ENCODE assay signal across 10 cellular contexts in the genomic region with DNA sequence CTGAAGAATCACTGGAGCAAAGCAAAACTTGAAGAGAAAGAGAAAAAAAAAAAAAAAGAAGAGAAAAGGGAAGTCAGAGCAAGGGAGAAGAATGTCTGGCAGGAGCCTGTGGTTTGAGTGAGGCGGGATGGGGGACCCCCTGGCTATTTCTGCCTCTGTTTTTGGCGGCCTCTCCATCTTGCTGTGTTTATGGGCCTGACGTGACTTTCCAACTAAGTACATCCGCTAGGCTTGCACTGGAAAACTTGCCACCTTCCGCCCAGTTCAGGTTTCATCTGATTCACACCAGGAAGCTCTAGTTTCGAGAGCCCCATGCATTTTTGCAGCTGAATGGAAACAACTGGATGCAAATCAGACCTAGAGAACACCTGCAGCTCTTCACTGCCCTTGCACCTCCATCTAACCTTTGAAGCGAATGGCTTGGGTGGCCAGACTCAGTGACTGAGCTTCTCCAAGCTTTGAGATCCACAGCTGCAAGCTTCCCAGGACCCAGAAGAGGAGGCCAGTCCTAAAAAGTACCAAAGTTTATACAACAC. TPM values are rescaled to one million over a fixed set of nuclear protein-coding genes. Genes with fewer than 3 reads are reported as not detected.
DNase-seq lines count a peak whose midpoint lies in the region; ATAC-seq, FAIRE-seq and TF ChIP-seq lines count a peak whose summit lies in the region.
"Had no signal": no experiment of that assay in that cellular context is flagged by ENCODE, and none has a peak within 500 bp of the region (broad histone marks: within the 10 kb centered on the region; RNA-seq: fewer than 3 reads in every experiment).

No MANE protein-coding gene starts in this region.

- peak overlapping the region; percentile 7; the same call in 1 of the 2 replicates for H3K18ac ChIP-seq in H1 (ENCODE audit: extremely low read depth, low read length)

- H3K14ac ChIP-seq in H1 (ENCODE audit: insufficient read length), result no peak overlapping the region

- peaks cover 14% of the 10 kb centered on the region for H3F3A ChIP-seq in DOHH2 (ENCODE audit: control insufficient read depth, insufficient read depth)

- no peak overlapping the region for H3K56ac ChIP-seq in H1 (replicated peaks; ENCODE audit: insufficient read length, low read depth, low read length)

- H2BK12ac ChIP-seq in H1 (ENCODE audit: low read depth, low read length), result peak overlapping the region; percentile 89; the same call in 1 of the 2 replicates

- no peak overlapping the region for H3K4ac ChIP-seq in H1 (replicated peaks; ENCODE audit: insufficient read length, low read depth, low read length)

- POLR2A ChIA-PET in H1 (lab: Charles Lee; ENCODE audit: partially characterized antibody), result interaction anchor here (1.2 kb wide), 1 partner anchor 48 kb away, joined by 3 read pairs; no protein-coding TSS in a partner anchor

- TF ChIP-seq RAD21 in H1 (IDR thresholded peaks at IDR 0.05 in 1 of 2, conservative IDR thresholded peaks at IDR 0.05 in 1 of 2; ENCODE audit: low read depth in 2 of 2, low read length in 2 of 2), result no peak

- H4K91ac ChIP-seq in H1 (replicated peaks; ENCODE audit: insufficient read length, low read length), result no peak overlapping the region

- H3K27me3 ChIP-seq in DOHH2 (ENCODE audit: control insufficient read depth, low read length), result no peaks in the 10 kb centered on the region
- peaks cover 0 to 1% (median 0%) of the 10 kb centered on the region in 4 experiments; a peak in 1 of 7 replicates for H3K27me3 ChIP-seq in H1 (replicated peaks in 1 of 4; ENCODE audit: control insufficient read depth in 3 of 4, extremely low read depth in 1 of 4, insufficient read depth in 3 of 4, low read length in 3 of 4)
- no peaks in the 10 kb centered on the region for H3K27me3 ChIP-seq in body of pancreas

- H2BK120ac ChIP-seq in H1 (replicated peaks; ENCODE audit: low read depth, low read length), result no peak overlapping the region

- no peak for TF ChIP-seq EP300 in H1 (IDR thresholded peaks at IDR 0.05; ENCODE audit: borderline replicate concordance in 1 of 2, low read depth in 2 of 2, low read length in 2 of 2)

- no peaks in the 10 kb centered on the region for H3K23me2 ChIP-seq in H1 (ENCODE audit: low read depth, low read length)

- no peaks in the 10 kb centered on the region for H3K9me2 ChIP-seq in DOHH2 (replicated peaks; ENCODE audit: control insufficient read depth, low read length)

- H3K4me2 ChIP-seq in DOHH2 (ENCODE audit: low read length), result peak overlapping the region; percentile 65
- H3K4me2 ChIP-seq in H1 (ENCODE audit: insufficient read depth in 1 of 2, low read depth in 2 of 2, low read length in 2 of 2), result peak overlapping the region; percentile 9 to 30; a peak in 3 of 4 replicates
- H3K4me2 ChIP-seq: smooth muscle cell had no signal

- peak overlapping the region; percentile 71; the same call in 1 of the 2 replicates for H2BK5ac ChIP-seq in H1 (ENCODE audit: low read depth, low read length)

- intact Hi-C loops in body of pancreas (cut with DNase I), result no loop called here

- H3K79me2 ChIP-seq in DOHH2 (ENCODE audit: control insufficient read depth, low read length) (no peaks in the 10 kb centered on the region), H1 (ENCODE audit: control insufficient read depth in 1 of 2, insufficient read depth in 2 of 2, low read length in 2 of 2) (no peaks in the 10 kb centered on the region)

- no peaks in the 10 kb centered on the region for H3K9me3 ChIP-seq in DOHH2 (ENCODE audit: control insufficient read depth, insufficient read depth, low read length)
- no peaks in the 10 kb centered on the region for H3K9me3 ChIP-seq in H1 (ENCODE audit: insufficient read depth in 2 of 2, low read depth in 1 of 2, low read length in 1 of 2)
- H3K9me3 ChIP-seq in body of pancreas, result no peaks in the 10 kb centered on the region

- peak overlapping the region; percentile 83; the same call in 1 of the 2 replicates for H2BK20ac ChIP-seq in H1 (ENCODE audit: low read length)

- peaks cover 4% of the 10 kb centered on the region; the same call in 1 of the 2 replicates for H4K20me1 ChIP-seq in DOHH2 (ENCODE audit: control insufficient read depth, insufficient read depth, low read depth, low read length)
- no peaks in the 10 kb centered on the region for H4K20me1 ChIP-seq in H1 (replicated peaks in 1 of 2; ENCODE audit: control insufficient read depth in 1 of 2, insufficient read depth in 2 of 2, low read length in 2 of 2)

- ATAC-seq in GM21526 (IDR thresholded peaks at IDR 0.05; ENCODE audit: low FRiP score, unreplicated experiment) (peak; percentile 91), HG03520 (IDR thresholded peaks at IDR 0.05; ENCODE audit: unreplicated experiment) (peak; percentile 70), body of pancreas (no peak)

- TF ChIP-seq CTCF in DOHH2 (IDR thresholded peaks at IDR 0.05; ENCODE audit: low read depth, low read length, poor library complexity, severe bottlenecking) (no peak), H1 (IDR thresholded peaks at IDR 0.05; ENCODE audit: control extremely low read depth in 1 of 3, insufficient read depth in 1 of 3, low read depth in 1 of 3, low read length in 3 of 3) (no peak), body of pancreas (IDR thresholded peaks at IDR 0.05) (no peak)

- H3K27ac ChIP-seq in DOHH2 (ENCODE audit: low read depth, low read length) (peak overlapping the region; percentile 66), H1 (ENCODE audit: low read depth, low read length) (no peak overlapping the region; the same call in 1 of the 2 replicates), body of pancreas (no peak overlapping the region)

- TF ChIP-seq POLR2A in H1 (IDR thresholded peaks at IDR 0.05; ENCODE audit: control extremely low read depth in 1 of 2, low read depth in 2 of 2, low read length in 2 of 2) (no peak), body of pancreas (IDR thresholded peaks at IDR 0.05) (no peak)

- H3K36me3 ChIP-seq in DOHH2 (ENCODE audit: control insufficient read depth, low read length) (no peaks in the 10 kb centered on the region), H1 (ENCODE audit: control insufficient read depth in 2 of 4, insufficient read depth in 4 of 4, low read length in 3 of 4) (no peaks in the 10 kb centered on the region), body of pancreas (replicated peaks in 1 of 2; ENCODE audit: insufficient read depth in 1 of 2, low read depth in 2 of 2) (no peaks in the 10 kb centered on the region)

- no peak overlapping the region for H2BK15ac ChIP-seq in H1 (ENCODE audit: low read length)

- H3K23ac ChIP-seq in H1 (ENCODE audit: insufficient read length), result no peak overlapping the region

- no peak overlapping the region for H4K5ac ChIP-seq in H1 (ENCODE audit: insufficient read length, low read depth, low read length)

- FAIRE-seq in H1 (lab: Jason Lieb, UNC), result peak; percentile 60
- FAIRE-seq: endometrium had no signal

- H3K4me3 ChIP-seq in DOHH2 (ENCODE audit: low read length) (peak overlapping the region; percentile 52), H1 (ENCODE audit: extremely low read depth in 1 of 4, insufficient read depth in 2 of 4, low read depth in 3 of 4, low read length in 4 of 4) (peak overlapping the region in 2 of 4 experiments; percentile 12 to 39; a peak in 3 of 8 replicates), body of pancreas (no peak overlapping the region)
- H3K4me3 ChIP-seq: smooth muscle cell had no signal

- H3K4me1 ChIP-seq in DOHH2 (ENCODE audit: control insufficient read depth, low read length), result peaks cover 30% of the 10 kb centered on the region
- peaks cover 1 to 11% (median 8%) of the 10 kb centered on the region in 4 experiments; a peak in 5 of 7 replicates for H3K4me1 ChIP-seq in H1 (replicated peaks in 1 of 4; ENCODE audit: control insufficient read depth in 3 of 4, insufficient read depth in 4 of 4, low read length in 3 of 4)
- no peaks in the 10 kb centered on the region for H3K4me1 ChIP-seq in body of pancreas

- WGBS in H1 (ENCODE audit: extremely low coverage in 1 of 2, insufficient coverage in 1 of 2, insufficient read length in 1 of 2, insufficient replicate concordance in 2 of 2, low coverage in 1 of 2, low lambda C conversion rate in 2 of 2, missing lambda C conversion rate in 1 of 2), 2 experiments, result 21% methylated on average over 6 of the region's 7 CpGs; no CpG with 5 or more reads in 1 of the 2 experiments
- WGBS in body of pancreas, 2 donors, result 57 to 68% methylated on average over 7 of the region's 7 CpGs

- no peak overlapping the region for H2AK5ac ChIP-seq in H1 (ENCODE audit: low read depth, low read length)

- CTCF ChIA-PET in H1 (lab: Charles Lee; ENCODE audit: partially characterized antibody), result interaction anchor here (0.9 kb wide), 1 partner anchor 288 kb away, joined by 3 read pairs; no protein-coding TSS in a partner anchor

- H4K8ac ChIP-seq in H1 (ENCODE audit: extremely low read depth, insufficient read depth, low read length), result no peak overlapping the region

- H3K9ac ChIP-seq in H1 (replicated peaks in 1 of 4; ENCODE audit: extremely low read depth in 1 of 4, low read depth in 3 of 4, low read length in 3 of 4), result no peak overlapping the region

- no peak overlapping the region for H2AFZ ChIP-seq in H1 (ENCODE audit: low read length)

- H3K79me1 ChIP-seq in H1 (ENCODE audit: low read depth, low read length), result no peaks in the 10 kb centered on the region

- peak in 1 of 2 experiments; percentile 50 for DNase-seq in H1 (ENCODE audit: low read depth in 1 of 2, low spot score in 2 of 2)
- no peak for DNase-seq in COLO829 (ENCODE audit: low spot score)
- DNase-seq in body of pancreas, result no peak
- no peak for DNase-seq in NCI-H128 (lab: John Stamatoyannopoulos, UW; ENCODE audit: unreplicated experiment)
- DNase-seq in stimulated activated CD4-positive, alpha-beta T cell treated with anti-CD3 and anti-CD28 coated beads, Interleukin-15, amount 100 ng/mL, for 24 hours, result no peak

TF ChIP-seq in H1, 55 proteins besides CTCF, POLR2A, EP300 and RAD21 (continues in another document):
- TF ChIP-seq SRF (IDR thresholded peaks at IDR 0.05; ENCODE audit: low read depth, low read length) (no peak), CHD1 (IDR thresholded peaks at IDR 0.05; ENCODE audit: low read depth, low read length) (no peak), NANOG (IDR thresholded peaks at IDR 0.05; ENCODE audit: insufficient read depth, low read depth, low read length, poor library complexity, severe bottlenecking) (no peak), NRF1 (IDR thresholded peaks at IDR 0.05; ENCODE audit: low read depth, low read length) (no peak)

RNA-seq across cellular contexts. Expression of a gene that starts 28.0 kb away (rescaled TPM):
- total RNA-seq in H1 (2021; fragmentation: NEBNext Ultra II Directional; extraction: Animal tissue kit (Norgen Biotek cat#: 25700)), result 0.24 and 0.42 TPM in 2 replicates
- polyA plus RNA-seq in H1 (2011; rRNA removed), result 0.09 and 0.14 TPM in 2 replicates
- polyA plus RNA-seq in H1 (2011; cell fraction: cytosol; rRNA removed), result 0.14 TPM
- polyA plus RNA-seq in H1 (2011; cell fraction: nucleus; rRNA removed), result 0.19 TPM
- polyA plus RNA-seq in H1 (2012, experiment 1 of 2), result 0.04 to 0.13 TPM (median 0.10 TPM) in 3 of 4 replicates, not detected in the other
- polyA plus RNA-seq in H1 (2012, experiment 2 of 2), result not detected
- 0.12 TPM for polyA plus RNA-seq in H1 (2013, experiment 1 of 2)
- 0.11 TPM for polyA plus RNA-seq in H1 (2013, experiment 2 of 2)
- 0.22 and 0.35 TPM in 2 replicates for polyA minus RNA-seq in H1 (2011; rRNA and poly(A)+ RNA removed)
- polyA minus RNA-seq in H1 (2011; cell fraction: cytosol; rRNA and poly(A)+ RNA removed), result not detected
- 0.40 TPM for polyA minus RNA-seq in H1 (2011; cell fraction: nucleus; rRNA and poly(A)+ RNA removed)
- total RNA-seq in body of pancreas, result not detected
